Comparison of ENCODE assay signal across 8 cellular contexts in genomic region chr21:33894736-33895288, GRCh38. TPM values are rescaled to one million over a fixed set of nuclear protein-coding genes. Genes with fewer than 3 reads are reported as not detected.
DNase-seq lines count a peak whose midpoint lies in the region; ATAC-seq and TF ChIP-seq lines count a peak whose summit lies in the region.

No MANE protein-coding gene starts in this region.

- H3K27me3 ChIP-seq in GM23248 (replicated peaks; ENCODE audit: insufficient read depth) = no peaks in the 10 kb centered on the region
- no peaks in the 10 kb centered on the region for H3K27me3 ChIP-seq in left lung

- peaks cover 14% of the 10 kb centered on the region for H3K4me1 Mint-ChIP-seq in activated CD4-positive, alpha-beta T cell treated with anti-CD3 and anti-CD28 coated beads for 36 hours

- H3K9me3 ChIP-seq in GM23248 (ENCODE audit: low read depth) (no peaks in the 10 kb centered on the region), left lung (no peaks in the 10 kb centered on the region)

- intact Hi-C loops in activated CD4-positive, alpha-beta T cell treated with anti-CD3 and anti-CD28 coated beads for 36 hours (cut with DNase I, micrococcal nuclease) = loop anchor here (1.0 to 10.0 kb wide), 2 partner anchors 250 to 253 kb away; partner anchors contain the start of genes ITSN1 (in 2 of the 2) and CRYZL1 (in 1 of the 2)
- intact Hi-C loops in left lung (cut with DNase I) = no loop called here

- in situ Hi-C loops in ACHN (cut with HindIII; ENCODE audit: low pct_ligation_motif_present, low pct_unique_long_range_greater_than_20kb, low sequenced_read_pairs) (no loop called here), GM23248 (cut with MboI) (no loop called here)

- H3K36me3 Mint-ChIP-seq in activated CD4-positive, alpha-beta T cell treated with anti-CD3 and anti-CD28 coated beads for 36 hours (ENCODE audit: low read depth) = no peaks in the 10 kb centered on the region

- no peaks in the 10 kb centered on the region for H3K9me3 Mint-ChIP-seq in activated CD4-positive, alpha-beta T cell treated with anti-CD3 and anti-CD28 coated beads for 36 hours (ENCODE audit: low read depth)

- TF ChIP-seq CTCF in left lung (IDR thresholded peaks at IDR 0.05) = peak; percentile 44 to 51

- POLR2A ChIA-PET in activated CD4-positive, alpha-beta T cell treated with anti-CD3 and anti-CD28 coated beads for 36 hours (lab: Charles Lee) = interaction anchor here (0.5 to 0.8 kb wide), 2 partner anchors 43 to 453 kb away, joined by 3 read pairs; no protein-coding TSS in a partner anchor

- H3K4me3 ChIP-seq in GM23248 (peak overlapping the region; percentile 65), left lung (no peak overlapping the region)

- H3K79me2 ChIP-seq in GM23248 (ENCODE audit: insufficient read depth) = no peaks in the 10 kb centered on the region

- peaks cover 6% of the 10 kb centered on the region for H3K27me3 Mint-ChIP-seq in activated CD4-positive, alpha-beta T cell treated with anti-CD3 and anti-CD28 coated beads for 36 hours

- peak; percentile 99 for ATAC-seq in activated CD4-positive, alpha-beta T cell treated with anti-CD3 and anti-CD28 coated beads for 36 hours
- ATAC-seq in left lung (peak; percentile 95), GM21528 (IDR thresholded peaks at IDR 0.05; ENCODE audit: low FRiP score, unreplicated experiment) (no peak)

- DNase-seq in ACHN (peak; percentile 85), GM23248 (peak; percentile 92), NCI-H345 treated with DMSO at 0.1 percent for 48 hours (lab: John Stamatoyannopoulos, UW; ENCODE audit: unreplicated experiment) (peak; percentile 63), left lung (peak; percentile 74 to 84)
- DNase-seq in activated CD4-positive, alpha-beta T cell treated with anti-CD3 and anti-CD28 coated beads for 36 hours = peak; percentile 87
- peak; percentile 77 for DNase-seq in stimulated activated CD4-positive, alpha-beta T cell treated with anti-CD3 and anti-CD28 coated beads, Interleukin-1b, Interleukin-23, amount 100 ng/mL, for 48 hours

- CTCF ChIA-PET in activated CD4-positive, alpha-beta T cell treated with anti-CD3 and anti-CD28 coated beads for 36 hours (lab: Charles Lee) = interaction anchor here (0.6 to 1.0 kb wide), 4 partner anchors 29 to 206 kb away, joined by 3 to 4 read pairs (median 3); no protein-coding TSS in a partner anchor

- no peaks in the 10 kb centered on the region for H3K9me2 ChIP-seq in GM23248 (ENCODE audit: insufficient read depth)

- H3K27ac Mint-ChIP-seq in activated CD4-positive, alpha-beta T cell treated with anti-CD3 and anti-CD28 coated beads for 36 hours = peak overlapping the region; percentile 64

- H2AFZ ChIP-seq in GM23248 = peak overlapping the region; percentile 79

- H3K36me3 ChIP-seq in GM23248 (ENCODE audit: low read depth) = no peaks in the 10 kb centered on the region
- no peaks in the 10 kb centered on the region for H3K36me3 ChIP-seq in left lung

- peaks cover 8% of the 10 kb centered on the region; the same call in 1 of the 2 replicates for H3F3A ChIP-seq in GM23248 (ENCODE audit: insufficient read depth)

- H4K20me1 ChIP-seq in GM23248 (ENCODE audit: insufficient read depth) = no peaks in the 10 kb centered on the region

- 4 to 6% methylated on average over 20 of the region's 20 CpGs for WGBS in GM23248 (ENCODE audit: low coverage in 1 of 2, low lambda C conversion rate in 2 of 2, missing lambda C conversion rate in 2 of 2), 2 experiments

- H3K9ac ChIP-seq in GM23248 = peak overlapping the region; percentile 57

- H3K4me3 Mint-ChIP-seq in activated CD4-positive, alpha-beta T cell treated with anti-CD3 and anti-CD28 coated beads for 36 hours = peak overlapping the region; percentile 41

- H3K4me2 ChIP-seq in GM23248 (ENCODE audit: unreplicated experiment) = peak overlapping the region; percentile 80

- no peak overlapping the region for H3K27ac ChIP-seq in GM23248
- H3K27ac ChIP-seq in cingulate gyrus (ENCODE audit: low read depth, low read length) = peak overlapping the region; percentile 42
- H3K27ac ChIP-seq in left lung = no peak overlapping the region

- peaks cover 20% of the 10 kb centered on the region for H3K4me1 ChIP-seq in GM23248 (ENCODE audit: insufficient read depth)
- peaks cover 0 to 4% of the 10 kb centered on the region in 2 donors for H3K4me1 ChIP-seq in left lung

RNA-seq across cellular contexts. Expression of gene ATP5PO, which starts 20.8 kb away (rescaled TPM):
- 91.4 and 122 TPM in 2 replicates for total RNA-seq in GM23248 (2014; rRNA removed; shearing (Covaris generic))
- 236 and 237 TPM in 2 replicates for polyA plus RNA-seq in GM23248 (2016; fragmentation: Nextera tagmentation; extraction: Ambion mirVana)
- 100 to 1,000 TPM; 177 to 238 TPM for total RNA-seq in activated CD4-positive, alpha-beta T cell treated with anti-CD3 and anti-CD28 coated beads for 36 hours
- total RNA-seq in left lung = 100 to 1,000 TPM; 152 to 156 TPM

Comparison
In these comparisons a context has a peak if more than half of its experiments do, and no peak if none do; other contexts are left out.
1. intact Hi-C loops: an anchor here in activated CD4-positive, alpha-beta T cell treated with anti-CD3 and anti-CD28 coated beads for 36 hours (1.0 to 10.0 kb wide); none called in left lung.